Comparison of ENCODE assay signal across 8 cellular contexts in the genomic region with DNA sequence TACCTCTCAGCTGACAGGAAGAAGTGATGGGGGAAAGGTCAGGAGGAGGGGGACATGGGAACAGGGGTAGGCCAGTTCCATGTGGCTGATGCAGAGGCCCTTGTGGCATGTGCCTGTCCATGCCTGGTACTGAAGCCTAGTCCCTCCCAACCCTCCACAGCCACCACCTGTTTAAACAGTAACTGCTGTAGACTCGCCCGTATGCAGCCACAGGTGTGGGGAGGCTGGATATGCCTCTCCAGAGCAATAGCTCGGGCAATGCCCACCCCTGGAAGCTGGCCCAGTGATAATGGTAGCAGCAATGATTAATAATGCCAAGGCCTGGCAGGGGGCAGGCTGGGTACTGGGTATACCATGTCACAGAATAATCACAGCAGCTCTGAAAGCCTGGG. TPM values are rescaled to one million over a fixed set of nuclear protein-coding genes. Genes with fewer than 3 reads are reported as not detected.
DNase-seq lines count a peak whose midpoint lies in the region; FAIRE-seq and TF ChIP-seq lines count a peak whose summit lies in the region.

No MANE protein-coding gene starts in this region.

- no peaks in the 10 kb centered on the region for H3K27me3 Mint-ChIP-seq in IgD-negative memory B cell
- H3K27me3 Mint-ChIP-seq in astrocyte (ENCODE audit: low read depth, unreplicated experiment) = no peaks in the 10 kb centered on the region

- H3K9me3 Mint-ChIP-seq in IgD-negative memory B cell (no peaks in the 10 kb centered on the region), astrocyte (ENCODE audit: unreplicated experiment) (peaks cover 5% of the 10 kb centered on the region)

- DNase-seq in AG04450 (ENCODE audit: low read depth, low spot score) = no peak
- DNase-seq in astrocyte (ENCODE audit: low read depth) = no peak
- peak; percentile 81 for DNase-seq in mucosa of gallbladder (ENCODE audit: low spot score)
- DNase-seq in inferior parietal cortex (ENCODE audit: extremely low spot score) = no peak
- DNase-seq in cerebellum (ENCODE audit: low spot score) = no peak
- DNase-seq in stimulated activated CD4-positive, alpha-beta T cell treated with anti-CD3 and anti-CD28 coated beads, Interleukin-15, amount 100 ng/mL, for 24 hours = no peak
- DNase-seq in hypothalamus (lab: John Stamatoyannopoulos, UW) = no peak

- H3K36me3 Mint-ChIP-seq in IgD-negative memory B cell (no peaks in the 10 kb centered on the region), astrocyte (ENCODE audit: low read depth, unreplicated experiment) (peaks cover 3% of the 10 kb centered on the region)

- H3K4me1 ChIP-seq in astrocyte (ENCODE audit: insufficient read depth, low read length) = peaks cover 51% of the 10 kb centered on the region

- H4K20me1 ChIP-seq in astrocyte (ENCODE audit: insufficient read depth, low read length) = peaks cover 48% of the 10 kb centered on the region

- H3K9ac ChIP-seq in astrocyte (ENCODE audit: low read length) = peak overlapping the region; percentile 92

- POLR2A ChIA-PET in AG04450 (lab: Yijun Ruan, JAX) = interaction anchor here (0.7 to 6.3 kb wide), 2 partner anchors 19 to 114 kb away, joined by 3 to 94 read pairs; a partner anchor contains a TSS

- H3K4me2 ChIP-seq in astrocyte (ENCODE audit: low read length) = peak overlapping the region; percentile 96

- FAIRE-seq in astrocyte (lab: Jason Lieb, UNC) = no peak

- H3K9me3 ChIP-seq in AG04450 (ENCODE audit: control insufficient read depth, insufficient read depth, low read length) = no peaks in the 10 kb centered on the region; the same call in 1 of the 2 replicates
- no peaks in the 10 kb centered on the region for H3K9me3 ChIP-seq in astrocyte (ENCODE audit: insufficient read depth, low read depth, low read length)

- peak overlapping the region in 3 of 4 donors; percentile 81 to 97 (median 90) for H3K4me3 Mint-ChIP-seq in IgD-negative memory B cell
- peak overlapping the region; percentile 87 for H3K4me3 Mint-ChIP-seq in astrocyte (ENCODE audit: unreplicated experiment)

- TF ChIP-seq CTCF in AG04450 (IDR thresholded peaks at IDR 0.05; ENCODE audit: low read depth, low read length) (no peak), astrocyte (IDR thresholded peaks at IDR 0.05; ENCODE audit: insufficient read depth, low read depth, low read length) (no peak)

- H2AFZ ChIP-seq in astrocyte (ENCODE audit: low read depth, low read length) = no peak overlapping the region

- H3K4me1 Mint-ChIP-seq in IgD-negative memory B cell (peaks cover 8 to 29% (median 17%) of the 10 kb centered on the region in 3 donors), astrocyte (ENCODE audit: low read depth, unreplicated experiment) (peaks cover 24% of the 10 kb centered on the region)

- no peaks in the 10 kb centered on the region for H3K27me3 ChIP-seq in AG04450 (ENCODE audit: control insufficient read depth, insufficient read depth, low read length)
- H3K27me3 ChIP-seq in astrocyte (ENCODE audit: insufficient read depth, low read length) = no peaks in the 10 kb centered on the region

- CTCF ChIA-PET in AG04450 (lab: Charles Lee) = interaction anchor here (0.5 to 8.6 kb wide), 14 partner anchors 22 to 1471 kb away, joined by 3 to 85 read pairs (median 4); a partner anchor contains a TSS

- H3K27ac Mint-ChIP-seq in IgD-negative memory B cell = peak overlapping the region in 2 of 3 donors; percentile 52 to 78
- no peak overlapping the region for H3K27ac Mint-ChIP-seq in astrocyte (ENCODE audit: unreplicated experiment)

- H3K4me3 ChIP-seq in AG04450 (ENCODE audit: low read depth, low read length) (peak overlapping the region; percentile 91), astrocyte (ENCODE audit: insufficient read depth, low read depth, low read length) (peak overlapping the region; percentile 82)

- peaks cover 13% of the 10 kb centered on the region for H3K36me3 ChIP-seq in astrocyte (ENCODE audit: insufficient read depth, low read length)

- peaks cover 70% of the 10 kb centered on the region for H3K79me2 ChIP-seq in astrocyte (ENCODE audit: insufficient read depth, low read length)

- H3K27ac ChIP-seq in AG04450 (ENCODE audit: low read depth, low read length) (peak overlapping the region; percentile 73), astrocyte (ENCODE audit: low read depth, low read length) (peak overlapping the region; percentile 91)

RNA-seq across cellular contexts. Expression of a gene that starts 2.3 kb away (rescaled TPM):
- polyA plus RNA-seq in AG04450 (2011; rRNA removed) (13.2 and 14.1 TPM in 2 replicates), IgD-negative memory B cell (6.0 TPM)
- 13.1 and 13.5 TPM in 2 replicates for polyA minus RNA-seq in AG04450 (2011; rRNA and poly(A)+ RNA removed)
- total RNA-seq in astrocyte (97.5 and 98.9 TPM in 2 replicates), mucosa of gallbladder (510 TPM), cerebellum (17.1 TPM)

RNA-seq across cellular contexts. Expression of a gene that starts 24.0 kb away (rescaled TPM):
- polyA plus RNA-seq in AG04450 (2011; rRNA removed) (89.0 and 153 TPM in 2 replicates), IgD-negative memory B cell (145 TPM)
- polyA minus RNA-seq in AG04450 (2011; rRNA and poly(A)+ RNA removed) = 76.8 and 85.9 TPM in 2 replicates
- total RNA-seq in astrocyte (157 and 205 TPM in 2 replicates), mucosa of gallbladder (252 TPM), cerebellum (11.1 TPM)

RNA-seq across cellular contexts. Expression of a gene that starts 39.4 kb away (rescaled TPM):
- 0.91 and 0.92 TPM in 2 replicates for polyA plus RNA-seq in AG04450 (2011; rRNA removed)
- polyA minus RNA-seq in AG04450 (2011; rRNA and poly(A)+ RNA removed) = 1.5 and 2.2 TPM in 2 replicates
- not detected for polyA plus RNA-seq in IgD-negative memory B cell
- 3.0 and 3.3 TPM in 2 replicates for total RNA-seq in astrocyte
- total RNA-seq in mucosa of gallbladder = 8.7 TPM
- total RNA-seq in cerebellum = 0.73 TPM

RNA-seq across cellular contexts. Expression of a gene that starts 56.9 kb away (rescaled TPM):
- 0.10 and 0.11 TPM in 2 replicates for polyA plus RNA-seq in AG04450 (2011; rRNA removed)
- polyA minus RNA-seq in AG04450 (2011; rRNA and poly(A)+ RNA removed) = 0.09 TPM in 1 of 2 replicates, not detected in the other
- not detected for polyA plus RNA-seq in IgD-negative memory B cell
- not detected in 2 replicates for total RNA-seq in astrocyte
- total RNA-seq in mucosa of gallbladder = 0.78 TPM
- not detected for total RNA-seq in cerebellum

Comparison
In these comparisons a context has a peak if more than half of its experiments do, and no peak if none do; other contexts are left out.
1. RNA of a gene that starts 24.0 kb away (total RNA-seq): 252 TPM in mucosa of gallbladder (single experiment) and 157 to 205 TPM in astrocyte; 11.1 TPM in cerebellum (single experiment); every median in the first group is over 10 times any median in the second.